ENCODE assay signal across 1 cellular context in genomic region chr22:17942721-17943120, GRCh38.
TF ChIP-seq lines count a peak whose summit lies in the region.

No MANE protein-coding gene starts in this region.

TF ChIP-seq in SK-N-SH, 30 proteins besides CTCF, POLR2A, EP300 and RAD21 (continued from another document):
- TF ChIP-seq REST (IDR thresholded peaks at IDR 0.05; ENCODE audit: low read depth, low read length) (no peak), GABPA (IDR thresholded peaks at IDR 0.05; ENCODE audit: low read depth) (no peak), TCF12 (IDR thresholded peaks at IDR 0.05) (no peak), NRF1 (IDR thresholded peaks at IDR 0.05; ENCODE audit: low read depth, low read length) (no peak), ELF1 (IDR thresholded peaks at IDR 0.05) (no peak), YY1 (IDR thresholded peaks at IDR 0.05; ENCODE audit: low read depth) (no peak), GATA2 (CRISPR knock-in tag; IDR thresholded peaks at IDR 0.05) (no peak), RFX5 (IDR thresholded peaks at IDR 0.05; ENCODE audit: low read length) (no peak), IRF3 (IDR thresholded peaks at IDR 0.05; ENCODE audit: low read depth, low read length) (no peak)
